Comparison of ENCODE assay signal across 8 cellular contexts in the genomic region with DNA sequence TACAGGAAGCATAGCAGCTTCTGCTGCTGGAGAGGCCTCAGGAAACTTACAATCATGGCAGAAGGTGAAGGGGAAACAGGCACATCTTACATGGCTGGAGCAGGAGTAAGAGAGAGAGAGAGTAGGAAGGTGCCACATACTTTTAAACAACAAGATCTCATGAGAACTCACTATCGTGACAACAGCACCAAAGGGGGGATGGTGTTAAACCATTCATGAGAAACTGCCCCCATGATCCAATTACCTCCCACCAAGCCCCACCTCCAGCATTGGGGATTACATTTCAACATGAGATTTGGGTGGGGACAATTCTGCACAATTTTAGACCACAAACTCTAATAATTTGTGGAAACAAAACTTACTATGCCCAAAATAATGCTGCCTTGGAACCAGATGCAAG. TPM values are rescaled to one million over a fixed set of nuclear protein-coding genes. Genes with fewer than 3 reads are reported as not detected.
"Had no signal": no experiment of that assay in that cellular context is flagged by ENCODE, and none has a peak within 500 bp of the region (broad histone marks: within the 10 kb centered on the region; RNA-seq: fewer than 3 reads in every experiment).

No MANE protein-coding gene starts in this region.

- H3K4me3 Mint-ChIP-seq: GM23338, H9, HFFc6 had no signal

- H3K27ac Mint-ChIP-seq: GM23338, H9, HFFc6, IgD-negative memory B cell had no signal

- DNase-seq: H9, HCEC 1CT, HFFc6 had no signal

- H3K4me1 Mint-ChIP-seq: GM23338, H9, IgD-negative memory B cell had no signal

- H3K36me3 Mint-ChIP-seq: IgD-negative memory B cell had no signal

- ATAC-seq: GM23338, HepG2 had no signal

- H3K27ac ChIP-seq: HL-60 had no signal

RNA-seq across cellular contexts. Expression of a gene that starts 16.8 kb away (rescaled TPM):
- total RNA-seq: HepG2, HFFc6, HT1080 had no signal
